12 cellular contexts compared by ENCODE assay signal in genomic region chr1:224368409-224368808, GRCh38. TPM values are rescaled to one million over a fixed set of nuclear protein-coding genes. Genes with fewer than 3 reads are reported as not detected.
DNase-seq lines count a peak whose midpoint lies in the region; ATAC-seq and TF ChIP-seq lines count a peak whose summit lies in the region.
"Had no signal": no experiment of that assay in that cellular context is flagged by ENCODE, and none has a peak within 500 bp of the region (broad histone marks: within the 10 kb centered on the region; RNA-seq: fewer than 3 reads in every experiment).

No MANE protein-coding gene starts in this region.

- no peak overlapping the region for H3K4me3 ChIP-seq in GM12864 (ENCODE audit: low read depth, low read length)
- H3K4me3 ChIP-seq: BLaER1 treated with 17β-estradiol and CSF1 and Interleukin-3, amounts not matched to agents 10 nM and 100 nM; coronary artery had no signal

- peaks cover 16% of the 10 kb centered on the region for H3K4me1 Mint-ChIP-seq in T-helper 17 cell

- no peaks in the 10 kb centered on the region for H3K27me3 Mint-ChIP-seq in T-helper 17 cell

- no peak overlapping the region for H3K4me3 Mint-ChIP-seq in T-helper 17 cell

- TF ChIP-seq CTCF in GM12864 (IDR thresholded peaks at IDR 0.05; ENCODE audit: low read depth, low read length, missing control alignments) = no peak

- H3K27ac Mint-ChIP-seq in T-helper 17 cell = no peak overlapping the region

- peak; percentile 18 for DNase-seq in GM12864 (ENCODE audit: low read depth)
- DNase-seq in cerebellum (ENCODE audit: low spot score) = no peak
- DNase-seq in T-helper 17 cell = no peak
- DNase-seq in DMS 273 treated with DMSO at 0.1 percent for 48 hours (lab: John Stamatoyannopoulos, UW) = no peak
- DNase-seq in NOMO-1 treated with dmso at 0.1 percent for 144 hours (lab: John Stamatoyannopoulos, UW; ENCODE audit: unreplicated experiment) = no peak
- DNase-seq: activated effector memory CD4-positive, alpha-beta T cell treated with Interleukin-2 at 50 U/mL for 16 hours; NCI-H1105 had no signal

- H3K36me3 Mint-ChIP-seq in T-helper 17 cell (ENCODE audit: low read depth) = peaks cover 8% of the 10 kb centered on the region

- H3K9me3 ChIP-seq in T-helper 17 cell (ENCODE audit: control insufficient read depth, low read length, poor library complexity, severe bottlenecking) = no peaks in the 10 kb centered on the region
- H3K9me3 ChIP-seq: BLaER1 treated with 17β-estradiol and CSF1 and Interleukin-3, amounts not matched to agents 10 nM and 100 nM had no signal

- ATAC-seq in GM18909 (IDR thresholded peaks at IDR 0.05; ENCODE audit: poor library complexity, unreplicated experiment) = peak; percentile 83
- ATAC-seq in HG02642 (IDR thresholded peaks at IDR 0.05; ENCODE audit: poor library complexity, unreplicated experiment) = peak; percentile 73
- ATAC-seq in HG03558 (IDR thresholded peaks at IDR 0.05; ENCODE audit: extremely low read depth, unreplicated experiment) = peak; percentile 89
- ATAC-seq in T-helper 17 cell = no peak

RNA-seq across cellular contexts. Expression of gene CNIH4, which starts 11.7 kb away (rescaled TPM):
- total RNA-seq in cerebellum = 25.9 TPM
- total RNA-seq in T-helper 17 cell = 10 to 100 TPM; 19.1 to 24.1 TPM

RNA-seq across cellular contexts. Expression of gene NVL, which starts 38.4 kb away (rescaled TPM):
- 42.1 TPM for total RNA-seq in cerebellum
- total RNA-seq in T-helper 17 cell = 10 to 100 TPM; 24.8 to 28.3 TPM
